8 cellular contexts compared by ENCODE assay signal in genomic region chr15:80455668-80456442, GRCh38. TPM values are rescaled to one million over a fixed set of nuclear protein-coding genes. Genes with fewer than 3 reads are reported as not detected.
DNase-seq lines count a peak whose midpoint lies in the region; FAIRE-seq and TF ChIP-seq lines count a peak whose summit lies in the region.

No MANE protein-coding gene starts in this region.

- FAIRE-seq in frontal cortex (lab: Jason Lieb, UNC) (no peak), urothelium cell line (lab: Jason Lieb, UNC) (peak; percentile 92)

- peak; percentile 75 for TF ChIP-seq CTCF in parathyroid adenoma (IDR thresholded peaks at IDR 0.05)

- no peaks in the 10 kb centered on the region for H3K79me2 ChIP-seq in parathyroid adenoma

- H3K27me3 ChIP-seq in parathyroid adenoma (ENCODE audit: control insufficient read depth, insufficient read depth, low read length) = no peaks in the 10 kb centered on the region

- H2AFZ ChIP-seq in parathyroid adenoma = no peak overlapping the region

- no peaks in the 10 kb centered on the region for H3K9me3 ChIP-seq in parathyroid adenoma (ENCODE audit: control insufficient read depth, low read length)

- no peaks in the 10 kb centered on the region for H3K36me3 ChIP-seq in parathyroid adenoma (ENCODE audit: control insufficient read depth, insufficient read depth, low read length)

- H3K9ac ChIP-seq in parathyroid adenoma = no peak overlapping the region

- no peaks in the 10 kb centered on the region for H3K4me1 ChIP-seq in parathyroid adenoma

- no peak overlapping the region for H3K27ac ChIP-seq in parathyroid adenoma

- no peak overlapping the region for H3K4me3 ChIP-seq in parathyroid adenoma (ENCODE audit: low read depth, low read length)

- H3K4me2 ChIP-seq in parathyroid adenoma (ENCODE audit: low read length) = no peak overlapping the region

- DNase-seq in NCI-H1092 treated with DMSO at 0.1 percent for 48 hours (lab: John Stamatoyannopoulos, UW) = peak; percentile 36
- no peak for DNase-seq in NCI-H1092 (lab: John Stamatoyannopoulos, UW)
- peak; percentile 67 to 73 for DNase-seq in Kasumi-1 (lab: John Stamatoyannopoulos, UW)
- peak; percentile 15 to 35 for DNase-seq in SHP77 (lab: John Stamatoyannopoulos, UW)
- peak; percentile 81 for DNase-seq in activated effector memory CD4-positive, alpha-beta T cell treated with anti-CD3 and anti-CD28 coated beads, Interleukin-2, amount 50 U/mL, for 16 hours
- DNase-seq in frontal cortex (ENCODE audit: low spot score in 2 of 2) = peak; percentile 38 to 51
- DNase-seq in urothelium cell line (ENCODE audit: low spot score) = peak; percentile 79

RNA-seq across cellular contexts. Expression of gene ARNT2, which starts 51.7 kb away (rescaled TPM):
- 43.2 TPM for total RNA-seq in frontal cortex
